Comparison of ENCODE assay signal across 8 cellular contexts in the genomic region with DNA sequence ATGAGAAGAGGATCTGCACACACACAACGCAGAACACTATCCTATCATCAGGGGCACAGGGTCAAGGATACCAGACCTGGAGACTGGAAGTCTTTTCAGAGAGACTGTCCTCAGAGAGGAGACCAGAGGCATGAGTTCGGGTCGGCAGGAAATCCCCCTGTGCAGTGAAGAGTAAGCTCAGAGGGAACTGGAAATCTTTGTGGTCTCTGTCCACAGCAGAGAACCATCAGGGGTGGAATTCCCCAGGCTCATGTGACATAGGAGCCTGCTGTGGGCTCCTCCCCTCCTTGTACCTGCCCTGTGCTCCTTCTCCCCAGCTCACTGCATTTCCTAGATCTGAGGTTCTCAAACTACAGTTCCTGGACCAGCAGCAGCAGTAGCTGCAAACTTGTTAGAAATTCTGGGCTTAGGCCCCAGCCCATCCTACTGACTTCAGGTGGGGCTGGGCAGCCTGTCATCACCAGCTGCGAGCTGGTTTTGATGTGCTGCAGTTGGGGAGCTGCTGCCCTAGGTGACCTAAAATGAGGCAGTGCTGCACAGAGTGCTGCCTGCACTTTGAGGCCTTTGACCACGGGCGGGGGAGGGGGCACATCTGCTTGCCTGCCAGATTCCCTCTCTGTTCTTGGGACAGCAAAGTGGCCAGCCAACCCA. TPM values are rescaled to one million over a fixed set of nuclear protein-coding genes. Genes with fewer than 3 reads are reported as not detected.
DNase-seq lines count a peak whose midpoint lies in the region; FAIRE-seq and TF ChIP-seq lines count a peak whose summit lies in the region.

No MANE protein-coding gene starts in this region.

- DNase-seq in GM18507 (ENCODE audit: extremely low spot score, insufficient read length, low read depth) (no peak), H7 (peak; percentile 61), NB4 (ENCODE audit: low read depth) (peak; percentile 69), neural progenitor cell (ENCODE audit: low spot score) (no peak), HT-29 (ENCODE audit: low spot score) (no peak), hepatic stellate cell (ENCODE audit: low spot score) (no peak), NCI-H1436 (lab: John Stamatoyannopoulos, UW) (no peak)
- DNase-seq in activated gamma-delta T cell treated with anti-CD3 and anti-CD28 coated beads, Interleukin-2, amount 50 U/mL, for 16 hours (ENCODE audit: low read depth): peak; percentile 32

- peaks cover 8% of the 10 kb centered on the region for H3K36me3 Mint-ChIP-seq in neural progenitor cell

- H3K4me1 Mint-ChIP-seq in neural progenitor cell: peaks cover 23% of the 10 kb centered on the region

- H3K9me3 Mint-ChIP-seq in neural progenitor cell: no peaks in the 10 kb centered on the region

- H3K36me3 ChIP-seq in H7 (replicated peaks; ENCODE audit: control insufficient read depth, insufficient read depth, low read length) (peaks cover 7% of the 10 kb centered on the region), neural progenitor cell (no peaks in the 10 kb centered on the region)

- H4K20me1 ChIP-seq in neural progenitor cell (ENCODE audit: low read depth): peaks cover 41% of the 10 kb centered on the region

- H3K27me3 Mint-ChIP-seq in neural progenitor cell (ENCODE audit: insufficient read depth, low read depth): peaks cover 8% of the 10 kb centered on the region

- no peaks in the 10 kb centered on the region for H3K9me3 ChIP-seq in neural progenitor cell (ENCODE audit: low read depth)

- no peak overlapping the region for H3K27ac ChIP-seq in neural progenitor cell

- no peak overlapping the region for H3K4me3 ChIP-seq in H7 (ENCODE audit: insufficient read depth, low read depth, low read length)
- H3K4me3 ChIP-seq in NB4 (ENCODE audit: low read depth, low read length): no peak overlapping the region
- no peak overlapping the region for H3K4me3 ChIP-seq in neural progenitor cell

- H3F3A ChIP-seq in neural progenitor cell (ENCODE audit: low read depth): peaks cover 7% of the 10 kb centered on the region

- H3K79me2 ChIP-seq in neural progenitor cell (ENCODE audit: low read depth): peaks cover 63% of the 10 kb centered on the region

- no peak overlapping the region for H3K27ac Mint-ChIP-seq in neural progenitor cell

- H3K9ac ChIP-seq in neural progenitor cell: no peak overlapping the region

- H3K27me3 ChIP-seq in H7 (ENCODE audit: control insufficient read depth, insufficient read depth, low read length) (no peaks in the 10 kb centered on the region), neural progenitor cell (no peaks in the 10 kb centered on the region)

- peak overlapping the region; percentile 22 for H3K4me2 ChIP-seq in neural progenitor cell

- TF ChIP-seq POLR2A in NB4 (IDR thresholded peaks at IDR 0.05; ENCODE audit: extremely low read depth, insufficient read length): no peak

- peaks cover 9% of the 10 kb centered on the region for H3K4me1 ChIP-seq in neural progenitor cell

- H3K4me3 Mint-ChIP-seq in neural progenitor cell: peak overlapping the region; percentile 86

- TF ChIP-seq CTCF in NB4 (IDR thresholded peaks at IDR 0.05; ENCODE audit: low read depth, low read length) (no peak), neural progenitor cell (IDR thresholded peaks at IDR 0.05) (no peak)

- no peak overlapping the region for H2AFZ ChIP-seq in neural progenitor cell (replicated peaks)

- FAIRE-seq in GM18507 (lab: Jason Lieb, UNC): peak; percentile 94

RNA-seq across cellular contexts. Expression of gene ZMIZ2, which starts 2.4 kb away (rescaled TPM):
- 16.6 and 17.9 TPM in 2 replicates for total RNA-seq in H7 (2014; rRNA removed; shearing (Covaris generic))
- total RNA-seq in neural progenitor cell (ENCODE audit: low replicate concordance): 7.6 and 19.5 TPM in 2 replicates
- total RNA-seq in HT-29 (2014; rRNA removed; shearing (Covaris generic)): 37.7 and 41.0 TPM in 2 replicates

RNA-seq across cellular contexts. Expression of gene PPIA, which starts 45.4 kb away (rescaled TPM):
- total RNA-seq in H7 (2014; rRNA removed; shearing (Covaris generic)): 3,731 and 4,122 TPM in 2 replicates
- 2,768 and 2,932 TPM in 2 replicates for total RNA-seq in neural progenitor cell (ENCODE audit: low replicate concordance)
- total RNA-seq in HT-29 (2014; rRNA removed; shearing (Covaris generic)): 3,779 and 3,976 TPM in 2 replicates

Comparison
In these comparisons a context has a peak if more than half of its experiments do, and no peak if none do; other contexts are left out.
1. DNase-seq: peak in H7 (single experiment), NB4 (single experiment) and activated gamma-delta T cell treated with anti-CD3 and anti-CD28 coated beads, Interleukin-2, amount 50 U/mL, for 16 hours (single experiment); none in GM18507 (single experiment), neural progenitor cell (single experiment), HT-29 (single experiment), hepatic stellate cell (single experiment) and NCI-H1436 (single experiment).